ENCODE assay signal across 9 cellular contexts in genomic region chr16:67192781-67193260, GRCh38. TPM values are rescaled to one million over a fixed set of nuclear protein-coding genes. Genes with fewer than 3 reads are reported as not detected.
DNase-seq lines count a peak whose midpoint lies in the region; ATAC-seq, FAIRE-seq and TF ChIP-seq lines count a peak whose summit lies in the region.
"Had no signal": no experiment of that assay in that cellular context is flagged by ENCODE, and none has a peak within 500 bp of the region (broad histone marks: within the 10 kb centered on the region; RNA-seq: fewer than 3 reads in every experiment).

No MANE protein-coding gene starts in this region.

- H3K9me3 Mint-ChIP-seq in activated naive CD4-positive, alpha-beta T cell treated with anti-CD3 and anti-CD28 coated beads, Interleukin-2, amount 50 U/mL, for 72 hours, result no peaks in the 10 kb centered on the region

- TF ChIP-seq CTCF in keratinocyte (optimal IDR thresholded peaks at IDR 0.05 in 1 of 3, IDR thresholded peaks at IDR 0.05 in 1 of 3, conservative IDR thresholded peaks at IDR 0.05 in 1 of 3; ENCODE audit: extremely low read depth in 1 of 3, insufficient read depth in 2 of 3, low read length in 3 of 3), result no peak
- TF ChIP-seq CTCF in suprapubic skin (IDR thresholded peaks at IDR 0.05), result no peak

- FAIRE-seq in keratinocyte (lab: Jason Lieb, UNC) (no peak), RCC 7860 (lab: Jason Lieb, UNC) (no peak)

- H3K36me3 ChIP-seq in keratinocyte (ENCODE audit: control insufficient read depth in 2 of 2, extremely low read depth in 1 of 2, insufficient read depth in 2 of 2, low read length in 2 of 2) (peaks cover 27 to 44% of the 10 kb centered on the region in 2 experiments), suprapubic skin (peaks cover 40% of the 10 kb centered on the region)

- 24% methylated on average over 16 of the region's 16 CpGs for WGBS in suprapubic skin

- H3K27ac Mint-ChIP-seq in activated naive CD4-positive, alpha-beta T cell treated with anti-CD3 and anti-CD28 coated beads, Interleukin-2, amount 50 U/mL, for 72 hours, result peak overlapping the region; percentile 92 to 96

- no peak for TF ChIP-seq POLR2A in suprapubic skin (IDR thresholded peaks at IDR 0.05)
- TF ChIP-seq POLR2A in GM18505 (IDR thresholded peaks at IDR 0.05; ENCODE audit: borderline replicate concordance, extremely low read depth, insufficient read depth, insufficient read length), result no peak

- H2AFZ ChIP-seq in keratinocyte (ENCODE audit: control insufficient read depth, low read length), result no peak overlapping the region

- H3K27me3 ChIP-seq in keratinocyte (ENCODE audit: control insufficient read depth, extremely low read depth, insufficient read depth, low read length) (no peaks in the 10 kb centered on the region), suprapubic skin (no peaks in the 10 kb centered on the region)

- H4K20me1 ChIP-seq in keratinocyte (ENCODE audit: control insufficient read depth, extremely low read depth, insufficient read depth, low read length), result peaks cover 4% of the 10 kb centered on the region

- H3K4me3 ChIP-seq in keratinocyte (ENCODE audit: control insufficient read depth in 2 of 3, extremely low read depth in 1 of 3, insufficient read depth in 2 of 3, low read depth in 1 of 3, low read length in 3 of 3) (peak overlapping the region; percentile 81 to 95 (median 85)), suprapubic skin (peak overlapping the region; percentile 83)

- no peak for DNase-seq in activated naive CD4-positive, alpha-beta T cell treated with anti-CD3 and anti-CD28 coated beads, Interleukin-2, amount 50 U/mL, for 72 hours (ENCODE audit: low spot score in 2 of 2)
- no peak for DNase-seq in keratinocyte (ENCODE audit: low read depth, low spot score)
- DNase-seq in suprapubic skin (ENCODE audit: low spot score in 2 of 2), result no peak
- no peak for DNase-seq in putamen (ENCODE audit: low spot score)
- DNase-seq in RCC 7860 (ENCODE audit: low spot score), result no peak
- DNase-seq: islet precursor cell, NCI-H1105 treated with DMSO at 0.1 percent for 48 hours had no signal

- peaks cover 2% of the 10 kb centered on the region for H3K9me1 ChIP-seq in keratinocyte (ENCODE audit: control insufficient read depth, extremely low read depth, insufficient read depth, low read length)

- H3K9me3 ChIP-seq in keratinocyte (ENCODE audit: control insufficient read depth, low read depth, low read length), result no peaks in the 10 kb centered on the region
- H3K9me3 ChIP-seq in suprapubic skin, result no peaks in the 10 kb centered on the region

- ATAC-seq in HG03135 (IDR thresholded peaks at IDR 0.05; ENCODE audit: unreplicated experiment) (peak; percentile 2), GM18505 (IDR thresholded peaks at IDR 0.05; ENCODE audit: unreplicated experiment) (no peak)
- ATAC-seq in activated naive CD4-positive, alpha-beta T cell treated with anti-CD3 and anti-CD28 coated beads, Interleukin-2, amount 50 U/mL, for 72 hours, result no peak

- H3K79me2 ChIP-seq in keratinocyte (ENCODE audit: control insufficient read depth, insufficient read depth, low read length), result peaks cover 44% of the 10 kb centered on the region

- H3K27ac ChIP-seq in keratinocyte (ENCODE audit: control insufficient read depth, insufficient read depth, low read length) (peak overlapping the region; percentile 69), suprapubic skin (peak overlapping the region; percentile 55)

- peak overlapping the region; percentile 82 for H3K4me2 ChIP-seq in keratinocyte (ENCODE audit: control insufficient read depth, extremely low read depth, insufficient read depth, low read depth, low read length)

- dilution Hi-C loops in keratinocyte (cut with MboI; ENCODE audit: extremely low pct_ligation_motif_present, low sequenced_read_pairs), result no loop called here

- H3K4me1 ChIP-seq in keratinocyte (ENCODE audit: control insufficient read depth, extremely low read depth, insufficient read depth, low read length) (peaks cover 17% of the 10 kb centered on the region), suprapubic skin (peaks cover 36% of the 10 kb centered on the region)

- TF ChIP-seq EP300 in suprapubic skin (IDR thresholded peaks at IDR 0.05), result no peak

- H3K36me3 Mint-ChIP-seq in activated naive CD4-positive, alpha-beta T cell treated with anti-CD3 and anti-CD28 coated beads, Interleukin-2, amount 50 U/mL, for 72 hours, result peaks cover 25 to 44% of the 10 kb centered on the region in 2 donors

- peak overlapping the region; percentile 89 for H3K9ac ChIP-seq in keratinocyte (ENCODE audit: control insufficient read depth, extremely low read depth, insufficient read depth, low read length)

RNA-seq across cellular contexts. Expression of gene E2F4, which starts 0.9 kb away (rescaled TPM):
- total RNA-seq in activated naive CD4-positive, alpha-beta T cell treated with anti-CD3 and anti-CD28 coated beads, Interleukin-2, amount 50 U/mL, for 72 hours, result 100 to 1,000 TPM in 1 of 2 donors, 10 to 100 TPM in 1; 71.7 to 104 TPM
- polyA plus RNA-seq in keratinocyte, result 64.7 to 97.7 TPM (median 74.8 TPM) in 3 replicates
- polyA plus RNA-seq in keratinocyte (2011; ENCODE audit: low read depth), result 52.9 TPM
- polyA plus RNA-seq in keratinocyte (2011; cell fraction: cytosol; rRNA removed), result 39.3 and 55.7 TPM in 2 replicates
- polyA plus RNA-seq in keratinocyte (2011; cell fraction: nucleus; rRNA removed), result 202 and 214 TPM in 2 replicates
- polyA plus RNA-seq in keratinocyte (2012; ENCODE audit: low replicate concordance), result 40.1 and 54.6 TPM in 2 replicates
- polyA minus RNA-seq in keratinocyte, result 76.7 to 122 TPM (median 88.0 TPM) in 3 replicates
- polyA minus RNA-seq in keratinocyte (2011; cell fraction: cytosol; rRNA and poly(A)+ RNA removed), result 77.1 TPM
- 36.3 and 37.2 TPM in 2 replicates for polyA minus RNA-seq in keratinocyte (2011; cell fraction: nucleus; rRNA and poly(A)+ RNA removed)
- 100 to 1,000 TPM in 1 of 4 donors, 10 to 100 TPM in 3; 92.6 to 106 (median 96.8) TPM for total RNA-seq in suprapubic skin

RNA-seq across cellular contexts. Expression of gene EXOC3L1, which starts 2.9 kb away (rescaled TPM):
- total RNA-seq in activated naive CD4-positive, alpha-beta T cell treated with anti-CD3 and anti-CD28 coated beads, Interleukin-2, amount 50 U/mL, for 72 hours, result under 1 TPM in 1 of 2 donors, not detected in 1; 0.36 TPM
- polyA plus RNA-seq in keratinocyte, result not detected in 3 replicates
- polyA plus RNA-seq in keratinocyte (2011; ENCODE audit: low read depth), result not detected
- polyA plus RNA-seq in keratinocyte (2011; cell fraction: cytosol; rRNA removed), result not detected in 2 replicates
- polyA plus RNA-seq in keratinocyte (2011; cell fraction: nucleus; rRNA removed), result not detected in 2 replicates
- 0.05 and 0.21 TPM in 2 replicates for polyA plus RNA-seq in keratinocyte (2012; ENCODE audit: low replicate concordance)
- not detected in 3 replicates for polyA minus RNA-seq in keratinocyte
- not detected for polyA minus RNA-seq in keratinocyte (2011; cell fraction: cytosol; rRNA and poly(A)+ RNA removed)
- not detected in 2 replicates for polyA minus RNA-seq in keratinocyte (2011; cell fraction: nucleus; rRNA and poly(A)+ RNA removed)
- total RNA-seq in suprapubic skin, result 1 to 10 TPM in 3 of 4 donors, under 1 TPM in 1; 0.45 to 2.0 (median 1.9) TPM

RNA-seq across cellular contexts. Expression of gene ELMO3, which starts 6.1 kb away (rescaled TPM):
- total RNA-seq in activated naive CD4-positive, alpha-beta T cell treated with anti-CD3 and anti-CD28 coated beads, Interleukin-2, amount 50 U/mL, for 72 hours, result 1 to 10 TPM; 4.0 to 7.0 TPM
- 21.0 to 38.7 TPM (median 23.4 TPM) in 3 replicates for polyA plus RNA-seq in keratinocyte
- 7.2 TPM for polyA plus RNA-seq in keratinocyte (2011; ENCODE audit: low read depth)
- 10.4 and 26.3 TPM in 2 replicates for polyA plus RNA-seq in keratinocyte (2011; cell fraction: cytosol; rRNA removed)
- polyA plus RNA-seq in keratinocyte (2011; cell fraction: nucleus; rRNA removed), result 37.7 and 52.4 TPM in 2 replicates
- 21.4 and 27.8 TPM in 2 replicates for polyA plus RNA-seq in keratinocyte (2012; ENCODE audit: low replicate concordance)
- polyA minus RNA-seq in keratinocyte, result 17.3 to 29.4 TPM (median 24.9 TPM) in 3 replicates
- polyA minus RNA-seq in keratinocyte (2011; cell fraction: cytosol; rRNA and poly(A)+ RNA removed), result 42.6 TPM
- 24.1 and 26.5 TPM in 2 replicates for polyA minus RNA-seq in keratinocyte (2011; cell fraction: nucleus; rRNA and poly(A)+ RNA removed)
- total RNA-seq in suprapubic skin, result 10 to 100 TPM; 48.0 to 77.6 (median 56.7) TPM

RNA-seq across cellular contexts. Expression of gene MATCAP1, which starts 9.1 kb away (rescaled TPM):
- total RNA-seq in activated naive CD4-positive, alpha-beta T cell treated with anti-CD3 and anti-CD28 coated beads, Interleukin-2, amount 50 U/mL, for 72 hours, result 10 to 100 TPM; 26.3 to 63.5 TPM
- polyA plus RNA-seq in keratinocyte, result 9.0 to 15.0 TPM (median 13.3 TPM) in 3 replicates
- polyA plus RNA-seq in keratinocyte (2011; ENCODE audit: low read depth), result 3.7 TPM
- 2.6 and 4.5 TPM in 2 replicates for polyA plus RNA-seq in keratinocyte (2011; cell fraction: cytosol; rRNA removed)
- 44.9 and 60.2 TPM in 2 replicates for polyA plus RNA-seq in keratinocyte (2011; cell fraction: nucleus; rRNA removed)
- polyA plus RNA-seq in keratinocyte (2012; ENCODE audit: low replicate concordance), result 6.1 and 7.2 TPM in 2 replicates
- polyA minus RNA-seq in keratinocyte, result 5.7 to 13.2 TPM (median 11.8 TPM) in 3 replicates
- polyA minus RNA-seq in keratinocyte (2011; cell fraction: cytosol; rRNA and poly(A)+ RNA removed), result 6.5 TPM
- polyA minus RNA-seq in keratinocyte (2011; cell fraction: nucleus; rRNA and poly(A)+ RNA removed), result 15.9 and 20.0 TPM in 2 replicates
- total RNA-seq in suprapubic skin, result 10 to 100 TPM; 14.2 to 30.0 (median 17.3) TPM

RNA-seq across cellular contexts. Expression of gene NOL3, which starts 22.5 kb away (rescaled TPM):
- 10 to 100 TPM in 1 of 2 donors, 1 to 10 TPM in 1; 9.2 to 43.4 TPM for total RNA-seq in activated naive CD4-positive, alpha-beta T cell treated with anti-CD3 and anti-CD28 coated beads, Interleukin-2, amount 50 U/mL, for 72 hours
- polyA plus RNA-seq in keratinocyte, result 10.5 to 18.1 TPM (median 16.8 TPM) in 3 replicates
- 21.7 TPM for polyA plus RNA-seq in keratinocyte (2011; ENCODE audit: low read depth)
- polyA plus RNA-seq in keratinocyte (2011; cell fraction: cytosol; rRNA removed), result 7.2 and 11.5 TPM in 2 replicates
- 55.7 and 63.3 TPM in 2 replicates for polyA plus RNA-seq in keratinocyte (2011; cell fraction: nucleus; rRNA removed)
- 15.0 and 33.9 TPM in 2 replicates for polyA plus RNA-seq in keratinocyte (2012; ENCODE audit: low replicate concordance)
- polyA minus RNA-seq in keratinocyte, result 4.8 to 13.2 TPM (median 7.5 TPM) in 3 replicates
- polyA minus RNA-seq in keratinocyte (2011; cell fraction: cytosol; rRNA and poly(A)+ RNA removed), result 8.4 TPM
- 4.7 and 6.0 TPM in 2 replicates for polyA minus RNA-seq in keratinocyte (2011; cell fraction: nucleus; rRNA and poly(A)+ RNA removed)
- total RNA-seq in suprapubic skin, result 100 to 1,000 TPM in 2 of 4 donors, 10 to 100 TPM in 2; 64.3 to 116 (median 90.5) TPM

Comparison
In these comparisons a context has a peak if more than half of its experiments do, and no peak if none do; other contexts are left out.
1. RNA of gene ELMO3, which starts 6.1 kb away (total RNA-seq): 48.0 to 77.6 TPM in suprapubic skin; 4.0 to 7.0 TPM in activated naive CD4-positive, alpha-beta T cell treated with anti-CD3 and anti-CD28 coated beads, Interleukin-2, amount 50 U/mL, for 72 hours; every median in the first group is over 4 times any median in the second.